Comparison of ENCODE assay signal across 17 cellular contexts in the genomic region with DNA sequence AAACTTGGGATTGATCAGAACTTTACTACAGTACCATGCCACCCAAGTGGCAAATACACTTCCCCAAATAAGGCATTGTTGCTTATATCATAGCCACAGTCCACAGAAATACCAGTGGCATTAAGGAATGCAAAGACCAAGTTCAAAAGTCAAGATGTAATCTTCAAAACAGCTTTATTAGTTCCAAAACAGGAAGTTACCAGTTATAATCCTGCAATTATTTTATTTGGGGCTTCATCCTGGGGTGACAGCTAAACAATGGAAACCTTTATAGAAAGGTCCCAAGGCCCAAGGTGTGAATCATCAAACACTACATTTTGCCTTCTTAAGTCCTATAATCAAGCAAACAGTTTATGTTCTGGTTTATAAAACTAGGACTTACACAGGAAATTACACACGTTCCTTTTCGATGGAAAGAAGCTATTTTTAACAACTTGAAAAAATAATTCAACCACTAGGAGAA.
DNase-seq lines count a peak whose midpoint lies in the region; FAIRE-seq and TF ChIP-seq lines count a peak whose summit lies in the region.
"Had no signal": no experiment of that assay in that cellular context is flagged by ENCODE, and none has a peak within 500 bp of the region (broad histone marks: within the 10 kb centered on the region; RNA-seq: fewer than 3 reads in every experiment).

No MANE protein-coding gene starts in this region.

- H3K4me3 ChIP-seq in cardiac fibroblast (replicated peaks in 1 of 2; ENCODE audit: low read depth in 2 of 2, low read length in 2 of 2): no peak overlapping the region
- H3K4me3 ChIP-seq: upper lobe of left lung had no signal

- DNase-seq in AG08395 (ENCODE audit: low spot score): peak; percentile 64
- peak; percentile 38 for DNase-seq in HTR-8/SVneo (ENCODE audit: insufficient read length, low spot score)
- DNase-seq in cardiac fibroblast (ENCODE audit: low read depth in 2 of 2): peak; percentile 59 to 74
- DNase-seq in non-pigmented ciliary epithelial cell (ENCODE audit: low read depth): peak; percentile 31
- no peak for DNase-seq in AML-193 (lab: John Stamatoyannopoulos, UW)
- no peak for DNase-seq in ACHN
- DNase-seq in SKM-1 treated with dmso at 0.1 percent for 144 hours (lab: John Stamatoyannopoulos, UW; ENCODE audit: unreplicated experiment): no peak
- no peak for DNase-seq in activated CD8-positive, alpha-beta memory T cell treated with anti-CD3 and anti-CD28 coated beads for 24 hours
- DNase-seq: activated CD4-positive, alpha-beta T cell treated with anti-CD3 and anti-CD28 coated beads, Interleukin-2, amount 50 U/mL, for 48 hours; DMS79; Kasumi-1; NCI-H2029 treated with DMSO at 0.1 percent for 48 hours; NCI-H82; stimulated activated CD4-positive, alpha-beta T cell treated with anti-CD3 and anti-CD28 coated beads, Interleukin-1b, Interleukin-23, amount 100 ng/mL, for 48 hours; stimulated activated CD8-positive, alpha-beta memory T cell treated with anti-CD3 and anti-CD28 coated beads, Interleukin-4, amount 100 ng/mL, for 48 hours had no signal

- in situ Hi-C loops in ACHN (cut with HindIII; ENCODE audit: low pct_ligation_motif_present, low pct_unique_long_range_greater_than_20kb, low sequenced_read_pairs): no loop called here

- no peak for FAIRE-seq in HTR-8/SVneo (lab: Jason Lieb, UNC)
- FAIRE-seq: GM12891 had no signal

- no peak for TF ChIP-seq CTCF in cardiac fibroblast (IDR thresholded peaks at IDR 0.05; ENCODE audit: low read depth, low read length)

Comparison
In these comparisons a context has a peak if more than half of its experiments do, and no peak if none do; other contexts are left out.
1. DNase-seq: peak in AG08395 (single experiment), HTR-8/SVneo (single experiment), cardiac fibroblast (2 of 2) and non-pigmented ciliary epithelial cell (single experiment); none in AML-193 (0 of 2), ACHN (single experiment), SKM-1 treated with dmso at 0.1 percent for 144 hours (single experiment) and activated CD8-positive, alpha-beta memory T cell treated with anti-CD3 and anti-CD28 coated beads for 24 hours (single experiment).